Comparison of ENCODE assay signal across 21 cellular contexts in genomic region chr6:137775720-137776119, GRCh38.
DNase-seq lines count a peak whose midpoint lies in the region; ATAC-seq and TF ChIP-seq lines count a peak whose summit lies in the region.
"Had no signal": no experiment of that assay in that cellular context is flagged by ENCODE, and none has a peak within 500 bp of the region (broad histone marks: within the 10 kb centered on the region; RNA-seq: fewer than 3 reads in every experiment).

No MANE protein-coding gene starts in this region.

- ATAC-seq in GM21576 (IDR thresholded peaks at IDR 0.05; ENCODE audit: unreplicated experiment), result no peak
- ATAC-seq: A549, SK-N-SH treated with all-trans-retinoic acid at 6 μM for 48 hours, upper lobe of right lung had no signal

- no peak for TF ChIP-seq POLR2A in adrenal gland (IDR thresholded peaks at IDR 0.05)

- no peaks in the 10 kb centered on the region for H3K9me3 ChIP-seq in adrenal gland (replicated peaks in 1 of 3)
- H3K9me3 ChIP-seq: A549, BLaER1, Caco-2, upper lobe of right lung had no signal

- H3K4me3 ChIP-seq in adrenal gland, result no peak overlapping the region
- H3K4me3 ChIP-seq: A549, BLaER1, GM23248, upper lobe of right lung had no signal

- DNase-seq in NCI-H2029 treated with DMSO at 0.1 percent for 48 hours (lab: John Stamatoyannopoulos, UW) (peak; percentile 4), NCI-H2029 (lab: John Stamatoyannopoulos, UW) (no peak), adrenal gland (peak in 5 of 7 donors; percentile 16 to 60 (median 24)), globus pallidus (ENCODE audit: low spot score) (peak; percentile 20), myocyte (ENCODE audit: low read depth) (peak; percentile 22), EL (no peak)
- no peak for DNase-seq in stimulated activated CD4-positive, alpha-beta T cell treated with anti-CD3 and anti-CD28 coated beads, Interleukin-2, amount 100 ng/mL, for 24 hours
- DNase-seq: activated CD8-positive, alpha-beta memory T cell treated with anti-CD3 and anti-CD28 coated beads, Interleukin-2, amount 50 U/mL, for 48 hours; activated naive CD8-positive, alpha-beta T cell treated with anti-CD3 and anti-CD28 coated beads, Interleukin-2, amount 10 ng/mL, durations not matched to agents 7 days and 5 days; Caco-2; HFFc6; NCI-H1048; NCI-H510A; nephron progenitor cell; upper lobe of right lung; WERI-Rb-1 had no signal

- 72 to 84% (median 77%) methylated on average over 5 of the region's 5 CpGs for WGBS in adrenal gland, 4 donors

- no peaks in the 10 kb centered on the region for H3K27me3 ChIP-seq in adrenal gland
- H3K27me3 ChIP-seq: BLaER1, upper lobe of right lung had no signal

- intact Hi-C loops in adrenal gland (cut with DNase I), result no loop called here

- no peak overlapping the region for H3K27ac ChIP-seq in adrenal gland
- H3K27ac ChIP-seq: A549, BLaER1, GM23248, upper lobe of right lung, WERI-Rb-1 had no signal

- H3K36me3 ChIP-seq in adrenal gland (replicated peaks in 1 of 2), result no peaks in the 10 kb centered on the region
- H3K36me3 ChIP-seq: BLaER1, upper lobe of right lung, WERI-Rb-1 had no signal

- no peak for TF ChIP-seq CTCF in adrenal gland (IDR thresholded peaks at IDR 0.05)

- H3K4me1 ChIP-seq in adrenal gland (replicated peaks in 1 of 2), result no peaks in the 10 kb centered on the region
- H3K4me1 ChIP-seq: A549, BLaER1 had no signal

Comparison
In these comparisons a context has a peak if more than half of its experiments do, and no peak if none do; other contexts are left out.
1. DNase-seq: peak in NCI-H2029 treated with DMSO at 0.1 percent for 48 hours (single experiment), adrenal gland (5 of 7), globus pallidus (single experiment) and myocyte (single experiment); none in NCI-H2029 (single experiment), stimulated activated CD4-positive, alpha-beta T cell treated with anti-CD3 and anti-CD28 coated beads, Interleukin-2, amount 100 ng/mL, for 24 hours (0 of 2) and EL (single experiment).